Comparison of ENCODE assay signal across 27 cellular contexts in genomic region chr4:182126096-182126495, GRCh38.
A peak's percentile ranks its signal among the peaks of the same experiment; 100 is the strongest.
DNase-seq lines count a peak whose midpoint lies in the region; ATAC-seq, FAIRE-seq and TF ChIP-seq lines count a peak whose summit lies in the region.
"Had no signal": no experiment of that assay in that cellular context is flagged by ENCODE, and none has a peak within 500 bp of the region (broad histone marks: within the 10 kb centered on the region; RNA-seq: fewer than 3 reads in every experiment).

No MANE protein-coding gene starts in this region.

- H3K79me2 ChIP-seq in keratinocyte (ENCODE audit: control insufficient read depth, insufficient read depth, low read length): no peaks in the 10 kb centered on the region

- H3K27ac ChIP-seq in brain microvascular endothelial cell (peak overlapping the region; percentile 24), keratinocyte (ENCODE audit: control insufficient read depth, insufficient read depth, low read length) (peak overlapping the region; percentile 100)
- H3K27ac ChIP-seq: heart right ventricle, upper lobe of right lung had no signal

- H3K9me1 ChIP-seq in keratinocyte (ENCODE audit: control insufficient read depth, extremely low read depth, insufficient read depth, low read length): no peaks in the 10 kb centered on the region

- TF ChIP-seq CTCF in brain microvascular endothelial cell (IDR thresholded peaks at IDR 0.05; ENCODE audit: low read depth, low read length, missing control alignments): no peak
- TF ChIP-seq CTCF in keratinocyte (optimal IDR thresholded peaks at IDR 0.05 in 1 of 3, IDR thresholded peaks at IDR 0.05 in 1 of 3, conservative IDR thresholded peaks at IDR 0.05 in 1 of 3; ENCODE audit: extremely low read depth in 1 of 3, insufficient read depth in 2 of 3, low read length in 3 of 3): no peak
- TF ChIP-seq CTCF in omental fat pad (IDR thresholded peaks at IDR 0.05): no peak

- peak overlapping the region; percentile 91 for H2AFZ ChIP-seq in keratinocyte (ENCODE audit: control insufficient read depth, low read length)

- H3K4me1 ChIP-seq in keratinocyte (ENCODE audit: control insufficient read depth, extremely low read depth, insufficient read depth, low read length): peaks cover 36% of the 10 kb centered on the region
- H3K4me1 ChIP-seq: Caco-2, heart right ventricle, upper lobe of right lung had no signal

- no peak for FAIRE-seq in keratinocyte (lab: Jason Lieb, UNC)
- FAIRE-seq: GM12878 had no signal

- no peaks in the 10 kb centered on the region for H3K27me3 ChIP-seq in brain microvascular endothelial cell (replicated peaks)
- no peaks in the 10 kb centered on the region for H3K27me3 ChIP-seq in keratinocyte (ENCODE audit: control insufficient read depth, extremely low read depth, insufficient read depth, low read length)
- H3K27me3 ChIP-seq: upper lobe of right lung had no signal

- H3K4me3 ChIP-seq in brain microvascular endothelial cell (ENCODE audit: low read depth, low read length): peak overlapping the region; percentile 12
- peak overlapping the region in 2 of 3 experiments; percentile 12 to 50 for H3K4me3 ChIP-seq in keratinocyte (ENCODE audit: control insufficient read depth in 2 of 3, extremely low read depth in 1 of 3, insufficient read depth in 2 of 3, low read depth in 1 of 3, low read length in 3 of 3)
- H3K4me3 ChIP-seq: GM12878, heart right ventricle, lung, mucosa of descending colon, upper lobe of right lung had no signal

- dilution Hi-C loops in keratinocyte (cut with MboI; ENCODE audit: extremely low pct_ligation_motif_present, low sequenced_read_pairs): no loop called here

- peak overlapping the region; percentile 94 for H3K4me2 ChIP-seq in keratinocyte (ENCODE audit: control insufficient read depth, extremely low read depth, insufficient read depth, low read depth, low read length)

- ATAC-seq in omental fat pad (ENCODE audit: low FRiP score): no peak
- ATAC-seq: activated T-helper 17 cell treated with anti-CD3 and anti-CD28 coated beads, Interleukin-2, amount 50 U/mL, for 72 hours; GM12878; heart right ventricle; mucosa of descending colon; right cardiac atrium; T-cell; upper lobe of right lung had no signal

- DNase-seq in GM03348 (ENCODE audit: low spot score): peak; percentile 28
- peak; percentile 62 for DNase-seq in M059J (ENCODE audit: low read depth)
- DNase-seq in brain microvascular endothelial cell: no peak
- DNase-seq in keratinocyte (ENCODE audit: low read depth, low spot score): peak; percentile 68
- no peak for DNase-seq in AG08396 (ENCODE audit: low spot score)
- no peak for DNase-seq in omental fat pad (ENCODE audit: low spot score)
- DNase-seq in glomerular visceral epithelial cell (ENCODE audit: extremely low spot score): no peak
- no peak for DNase-seq in T-helper 1 cell
- DNase-seq: activated CD4-positive, alpha-beta memory T cell treated with anti-CD3 and anti-CD28 coated beads, Interleukin-2, amount 10 ng/mL, durations not matched to agents 7 days and 5 days; anterior cingulate cortex; C1 segment of cervical spinal cord; Caco-2; dermis blood vessel endothelial cell; heart right ventricle; mucosa of descending colon; NCI-H1105; NCI-H2029; NCI-H526 treated with DMSO at 0.1 percent for 48 hours; right cardiac atrium; SIG-M5; stimulated activated CD4-positive, alpha-beta T cell treated with anti-CD3 and anti-CD28 coated beads, Interleukin-12 subunit alpha, Interleukin-12 subunit beta, amount 100 ng/mL, for 4 hours; stimulated activated CD4-positive, alpha-beta T cell treated with anti-CD3 and anti-CD28 coated beads, Interleukin-4, amount 100 ng/mL, for 1 hour; T-cell; upper lobe of right lung had no signal

- H3K9ac ChIP-seq in keratinocyte (ENCODE audit: control insufficient read depth, extremely low read depth, insufficient read depth, low read length): peak overlapping the region; percentile 76

- H3K9me3 ChIP-seq in keratinocyte (ENCODE audit: control insufficient read depth, low read depth, low read length): peaks cover 1% of the 10 kb centered on the region
- H3K9me3 ChIP-seq: Caco-2, upper lobe of right lung had no signal

- in situ Hi-C loops in brain microvascular endothelial cell (cut with HindIII; ENCODE audit: low pct_ligation_motif_present, low sequenced_read_pairs): no loop called here

- H4K20me1 ChIP-seq in keratinocyte (ENCODE audit: control insufficient read depth, extremely low read depth, insufficient read depth, low read length): no peaks in the 10 kb centered on the region

- H3K36me3 ChIP-seq in brain microvascular endothelial cell (replicated peaks) (no peaks in the 10 kb centered on the region), keratinocyte (ENCODE audit: control insufficient read depth in 2 of 2, extremely low read depth in 1 of 2, insufficient read depth in 2 of 2, low read length in 2 of 2) (no peaks in the 10 kb centered on the region)
- H3K36me3 ChIP-seq: heart right ventricle, upper lobe of right lung had no signal

Comparison
In these comparisons a context has a peak if more than half of its experiments do, and no peak if none do; other contexts are left out.
1. DNase-seq: peak in GM03348 (single experiment), M059J (single experiment) and keratinocyte (single experiment); none in brain microvascular endothelial cell (single experiment), AG08396 (single experiment), omental fat pad (single experiment), glomerular visceral epithelial cell (single experiment) and T-helper 1 cell (0 of 5).